Comparison of ENCODE assay signal across 11 cellular contexts in genomic region chr20:341682-342081, GRCh38. TPM values are rescaled to one million over a fixed set of nuclear protein-coding genes. Genes with fewer than 3 reads are reported as not detected.
DNase-seq lines count a peak whose midpoint lies in the region; ATAC-seq, FAIRE-seq and TF ChIP-seq lines count a peak whose summit lies in the region.
"Had no signal": no experiment of that assay in that cellular context is flagged by ENCODE, and none has a peak within 500 bp of the region (broad histone marks: within the 10 kb centered on the region; RNA-seq: fewer than 3 reads in every experiment).

No MANE protein-coding gene starts in this region.

- H3K56ac ChIP-seq in mesendoderm (ENCODE audit: low read length): no peak overlapping the region

- intact Hi-C loops in Calu3 (cut with micrococcal nuclease; ENCODE audit: unreplicated experiment) (no loop called here), kidney (cut with DNase I) (no loop called here)

- H3K4me1 ChIP-seq in mesendoderm (ENCODE audit: control insufficient read depth, low read depth, low read length) (peaks cover 4% of the 10 kb centered on the region), kidney (ENCODE audit: control insufficient read depth in 1 of 2, insufficient read depth in 1 of 2, low read depth in 1 of 2, low read length in 2 of 2) (peaks cover 3 to 5% of the 10 kb centered on the region in 2 donors)

- H3K23ac ChIP-seq in mesendoderm (ENCODE audit: low read length): no peak overlapping the region

- H4K5ac ChIP-seq in mesendoderm (ENCODE audit: low read length): no peak overlapping the region

- H3K27me3 Mint-ChIP-seq in Calu3 (ENCODE audit: unreplicated experiment): no peaks in the 10 kb centered on the region
- H3K27me3 Mint-ChIP-seq in activated naive CD8-positive, alpha-beta T cell treated with anti-CD3 and anti-CD28 coated beads, Interleukin-2, amount 50 U/mL, for 24 hours: no peaks in the 10 kb centered on the region

- no peak overlapping the region for H3K4ac ChIP-seq in mesendoderm (ENCODE audit: low read depth, low read length)

- no TSS peak for BruUV-seq in Calu3 (replicated peaks; lab: Mats Ljungman, UMichigan)

- H2BK15ac ChIP-seq in mesendoderm (replicated peaks; ENCODE audit: low read depth): no peak overlapping the region

- no peak overlapping the region for H3K4me2 ChIP-seq in mesendoderm (ENCODE audit: low read length)

- peaks cover 12% of the 10 kb centered on the region for H3K9me3 Mint-ChIP-seq in Calu3 (ENCODE audit: low read depth, unreplicated experiment)
- peaks cover 5% of the 10 kb centered on the region for H3K9me3 Mint-ChIP-seq in activated naive CD8-positive, alpha-beta T cell treated with anti-CD3 and anti-CD28 coated beads, Interleukin-2, amount 50 U/mL, for 24 hours
- H3K9me3 Mint-ChIP-seq: neural crest cell had no signal

- no peak overlapping the region for H3K18ac ChIP-seq in mesendoderm (ENCODE audit: low read length)

- peaks cover 21% of the 10 kb centered on the region for H3K36me3 Mint-ChIP-seq in Calu3 (ENCODE audit: insufficient read depth, unreplicated experiment)
- peaks cover 14% of the 10 kb centered on the region for H3K36me3 Mint-ChIP-seq in activated naive CD8-positive, alpha-beta T cell treated with anti-CD3 and anti-CD28 coated beads, Interleukin-2, amount 50 U/mL, for 24 hours (ENCODE audit: low read depth)

- no peak overlapping the region for H2BK120ac ChIP-seq in mesendoderm (ENCODE audit: low read depth, low read length)

- no peak overlapping the region for H2AK5ac ChIP-seq in mesendoderm (ENCODE audit: low read length)

- H3K9ac ChIP-seq in mesendoderm (ENCODE audit: low read length): no peak overlapping the region
- H3K9ac ChIP-seq in kidney (ENCODE audit: low read length in 2 of 2): no peak overlapping the region

- FAIRE-seq in kidney (lab: Jason Lieb, UNC): no peak

- no peak for TF ChIP-seq CTCF in Calu3 (IDR thresholded peaks at IDR 0.05; ENCODE audit: unreplicated experiment)
- no peak for TF ChIP-seq CTCF in kidney (IDR thresholded peaks at IDR 0.05; ENCODE audit: borderline replicate concordance, extremely low read depth, insufficient read depth)

- WGBS in mesendoderm (ENCODE audit: extremely low coverage, insufficient coverage, low lambda C conversion rate): no CpG with 5 or more reads among the region's 2 CpGs

- H4K8ac ChIP-seq in mesendoderm (ENCODE audit: low read depth, low read length): no peak overlapping the region

- no peak overlapping the region for H3K27ac ChIP-seq in mesendoderm (ENCODE audit: low read depth, low read length)
- H3K27ac ChIP-seq in kidney (ENCODE audit: low read depth in 2 of 2, low read length in 2 of 2): no peak overlapping the region

- peaks cover 0 to 6% of the 10 kb centered on the region in 2 donors for H3K9me3 ChIP-seq in kidney (ENCODE audit: control insufficient read depth in 1 of 2, low read length in 2 of 2)

- H3K4me3 Mint-ChIP-seq in Calu3 (ENCODE audit: low read depth, unreplicated experiment): no peak overlapping the region
- H3K4me3 Mint-ChIP-seq in activated naive CD8-positive, alpha-beta T cell treated with anti-CD3 and anti-CD28 coated beads, Interleukin-2, amount 50 U/mL, for 24 hours: no peak overlapping the region
- H3K4me3 Mint-ChIP-seq: neural crest cell had no signal

- H3K4me1 Mint-ChIP-seq in Calu3 (ENCODE audit: low read depth, unreplicated experiment): peaks cover 6% of the 10 kb centered on the region
- H3K4me1 Mint-ChIP-seq in activated naive CD8-positive, alpha-beta T cell treated with anti-CD3 and anti-CD28 coated beads, Interleukin-2, amount 50 U/mL, for 24 hours: peaks cover 9% of the 10 kb centered on the region

- H3K4me3 ChIP-seq in mesendoderm (ENCODE audit: low read length): no peak overlapping the region
- H3K4me3 ChIP-seq in kidney (ENCODE audit: low read length in 2 of 2): no peak overlapping the region

- H3K79me1 ChIP-seq in mesendoderm (ENCODE audit: low read length): peaks cover 3% of the 10 kb centered on the region

- H3K27ac Mint-ChIP-seq in Calu3 (ENCODE audit: unreplicated experiment): no peak overlapping the region
- H3K27ac Mint-ChIP-seq in activated naive CD8-positive, alpha-beta T cell treated with anti-CD3 and anti-CD28 coated beads, Interleukin-2, amount 50 U/mL, for 24 hours: peak overlapping the region; percentile 8

- CTCF ChIA-PET in Calu3 (lab: Charles Lee): no interaction called here

- peak; percentile 96 for ATAC-seq in activated naive CD8-positive, alpha-beta T cell treated with anti-CD3 and anti-CD28 coated beads, Interleukin-2, amount 50 U/mL, for 24 hours

- peak; percentile 38 for DNase-seq in Calu3
- peak; percentile 83 for DNase-seq in LoVo (ENCODE audit: low spot score)
- peak; percentile 33 for DNase-seq in activated naive CD8-positive, alpha-beta T cell treated with anti-CD3 and anti-CD28 coated beads, Interleukin-2, amount 50 U/mL, for 24 hours
- DNase-seq in mesendoderm: peak; percentile 49
- DNase-seq in NCI-H82 treated with DMSO at 0.1 percent for 48 hours (lab: John Stamatoyannopoulos, UW; ENCODE audit: unreplicated experiment): no peak
- DNase-seq in effector CD8-positive, alpha-beta T cell (lab: John Stamatoyannopoulos, UW): no peak
- no peak for DNase-seq in kidney
- no peak for DNase-seq in occipital lobe (lab: John Stamatoyannopoulos, UW)
- DNase-seq: activated CD4-positive, CD25-positive, alpha-beta regulatory T cell treated with anti-CD3 and anti-CD28 coated beads, Interleukin-2, amount 50 U/mL, for 72 hours; NCI-H187 treated with DMSO at 0.1 percent for 48 hours had no signal

- no peak overlapping the region for H2BK5ac ChIP-seq in mesendoderm (ENCODE audit: low read length)

- H3K27me3 ChIP-seq in mesendoderm (ENCODE audit: insufficient read depth, low read length, poor library complexity): no peaks in the 10 kb centered on the region

- H3K79me2 ChIP-seq in mesendoderm (ENCODE audit: control insufficient read depth, insufficient read depth, low read length): no peaks in the 10 kb centered on the region

- no peaks in the 10 kb centered on the region for H3K36me3 ChIP-seq in mesendoderm (ENCODE audit: control insufficient read depth, insufficient read depth, low read length)
- H3K36me3 ChIP-seq in kidney (ENCODE audit: control insufficient read depth in 1 of 2, insufficient read depth in 2 of 2, low read length in 2 of 2): no peaks in the 10 kb centered on the region

RNA-seq across cellular contexts. Expression of gene NRSN2, which starts 5.2 kb away (rescaled TPM):
- total RNA-seq in Calu3 (2022) (0.42 and 0.51 TPM in 2 replicates), kidney (48.1 TPM), occipital lobe (27.0 TPM)
- polyA plus RNA-seq in mesendoderm (2013, experiment 1 of 2): 10.5 TPM
- 10.6 TPM for polyA plus RNA-seq in mesendoderm (2013, experiment 2 of 2)
- 50.0 TPM for polyA plus RNA-seq in kidney (ENCODE audit: insufficient read depth, low read depth, low replicate concordance)

RNA-seq across cellular contexts. Expression of gene SOX12, which starts 16.3 kb away (rescaled TPM):
- total RNA-seq in Calu3 (2022) (13.6 and 14.5 TPM in 2 replicates), kidney (12.7 TPM), occipital lobe (9.4 TPM)
- polyA plus RNA-seq in mesendoderm (2013, experiment 1 of 2): 15.5 TPM
- 15.5 TPM for polyA plus RNA-seq in mesendoderm (2013, experiment 2 of 2)
- 11.3 TPM for polyA plus RNA-seq in kidney (ENCODE audit: insufficient read depth, low read depth, low replicate concordance)

RNA-seq across cellular contexts. Expression of gene TRIB3, which starts 38.9 kb away (rescaled TPM):
- total RNA-seq in Calu3 (2022): 47.2 and 53.0 TPM in 2 replicates
- polyA plus RNA-seq in mesendoderm (2013, experiment 1 of 2): 9.3 TPM
- 10.0 TPM for polyA plus RNA-seq in mesendoderm (2013, experiment 2 of 2)
- 11.6 TPM for total RNA-seq in kidney
- 4.3 TPM for polyA plus RNA-seq in kidney (ENCODE audit: insufficient read depth, low read depth, low replicate concordance)
- 12.5 TPM for total RNA-seq in occipital lobe

RNA-seq across cellular contexts. Expression of gene ZCCHC3, which starts 44.3 kb away (rescaled TPM):
- total RNA-seq in Calu3 (2022) (10.9 and 11.1 TPM in 2 replicates), kidney (16.4 TPM), occipital lobe (27.0 TPM)
- polyA plus RNA-seq in mesendoderm (2013, experiment 1 of 2): 26.5 TPM
- polyA plus RNA-seq in mesendoderm (2013, experiment 2 of 2): 26.9 TPM
- 12.8 TPM for polyA plus RNA-seq in kidney (ENCODE audit: insufficient read depth, low read depth, low replicate concordance)

RNA-seq across cellular contexts. Expression of gene C20orf96, which starts 51.1 kb away (rescaled TPM):
- total RNA-seq in Calu3 (2022) (7.3 and 8.8 TPM in 2 replicates), kidney (9.4 TPM), occipital lobe (3.3 TPM)
- 8.2 TPM for polyA plus RNA-seq in mesendoderm (2013, experiment 1 of 2)
- 8.2 TPM for polyA plus RNA-seq in mesendoderm (2013, experiment 2 of 2)
- 12.5 TPM for polyA plus RNA-seq in kidney (ENCODE audit: insufficient read depth, low read depth, low replicate concordance)

Comparison
In these comparisons a context has a peak if more than half of its experiments do, and no peak if none do; other contexts are left out.
1. DNase-seq: peak in Calu3 (single experiment), LoVo (single experiment), activated naive CD8-positive, alpha-beta T cell treated with anti-CD3 and anti-CD28 coated beads, Interleukin-2, amount 50 U/mL, for 24 hours (single experiment) and mesendoderm (single experiment); none in NCI-H82 treated with DMSO at 0.1 percent for 48 hours (single experiment), effector CD8-positive, alpha-beta T cell (single experiment), kidney (single experiment) and occipital lobe (single experiment).
2. RNA of gene NRSN2, which starts 5.2 kb away (total RNA-seq): 48.1 TPM in kidney (single experiment) and 27.0 TPM in occipital lobe (single experiment); 0.42 to 0.51 TPM in Calu3; every median in the first group is over 10 times any median in the second.